18 cellular contexts compared by ENCODE assay signal in genomic region chr3:64008952-64009351, GRCh38. TPM values are rescaled to one million over a fixed set of nuclear protein-coding genes. Genes with fewer than 3 reads are reported as not detected.
DNase-seq lines count a peak whose midpoint lies in the region; ATAC-seq lines count a peak whose summit lies in the region.
"Had no signal": no experiment of that assay in that cellular context is flagged by ENCODE, and none has a peak within 500 bp of the region (broad histone marks: within the 10 kb centered on the region; RNA-seq: fewer than 3 reads in every experiment).

No MANE protein-coding gene starts in this region.

- no peak overlapping the region for H3K14ac ChIP-seq in mesenchymal stem cell (ENCODE audit: low read length in 2 of 2)

- H2AK5ac ChIP-seq in mesenchymal stem cell (ENCODE audit: low read length, severe bottlenecking) = no peak overlapping the region

- H3K9ac ChIP-seq in BLaER1 (0 out of 2 replicates have a peak overlapping the region, but pooled peaks have one; percentile 20), mesenchymal stem cell (ENCODE audit: low read length) (no peak overlapping the region)

- H3K36me3 Mint-ChIP-seq in T-helper 17 cell (ENCODE audit: low read depth) = peaks cover 15% of the 10 kb centered on the region

- H3K4me3 ChIP-seq in BLaER1 (no peak overlapping the region), mesenchymal stem cell (ENCODE audit: insufficient read depth in 1 of 2, low read depth in 1 of 2, low read length in 2 of 2) (no peak overlapping the region), MG63 (no peak overlapping the region)
- H3K4me3 ChIP-seq: skin epidermis had no signal

- peak overlapping the region; percentile 84 for H3K27ac Mint-ChIP-seq in T-helper 17 cell

- peaks cover 26% of the 10 kb centered on the region for H3K79me1 ChIP-seq in mesenchymal stem cell (replicated peaks; ENCODE audit: low read length, poor library complexity, severe bottlenecking)

- no peak overlapping the region for H3K4me3 Mint-ChIP-seq in T-helper 17 cell
- H3K4me3 Mint-ChIP-seq: endodermal cell, IgD-negative memory B cell had no signal

- H2BK5ac ChIP-seq in mesenchymal stem cell (ENCODE audit: low read depth, low read length, poor library complexity, severe bottlenecking) = no peak overlapping the region

- H3K27me3 ChIP-seq in BLaER1 = no peaks in the 10 kb centered on the region
- H3K27me3 ChIP-seq in mesenchymal stem cell (ENCODE audit: control insufficient read depth in 1 of 2, insufficient read depth in 1 of 2, low read length in 2 of 2) = no peaks in the 10 kb centered on the region
- no peaks in the 10 kb centered on the region for H3K27me3 ChIP-seq in MG63
- H3K27me3 ChIP-seq: foreskin keratinocyte had no signal

- no peak overlapping the region for H3K18ac ChIP-seq in mesenchymal stem cell (ENCODE audit: low read depth in 1 of 2, low read length in 2 of 2)

- H3K4ac ChIP-seq in mesenchymal stem cell (ENCODE audit: low read depth in 1 of 2, low read length in 2 of 2) = no peak overlapping the region

- H4K8ac ChIP-seq in mesenchymal stem cell (ENCODE audit: low read length) = no peak overlapping the region

- no peak for DNase-seq in T-helper 17 cell
- peak; percentile 87 for DNase-seq in dermis microvascular lymphatic vessel endothelial cell (ENCODE audit: low read depth in 2 of 2)
- DNase-seq in mesenchymal stem cell = no peak
- no peak for DNase-seq in midbrain (lab: John Stamatoyannopoulos, UW)
- no peak for DNase-seq in activated CD4-positive, CD25-positive, alpha-beta regulatory T cell (lab: John Stamatoyannopoulos, UW)
- DNase-seq in MG63 = no peak
- DNase-seq: activated CD4-positive, alpha-beta T cell treated with anti-CD3 and anti-CD28 coated beads, Interleukin-2, amount 50 U/mL, for 48 hours; endodermal cell; NCI-H2081 treated with DMSO at 0.1 percent for 48 hours; NCI-H510A treated with DMSO at 0.1 percent for 48 hours; posterior cingulate gyrus; stimulated activated CD4-positive, alpha-beta T cell treated with anti-CD3 and anti-CD28 coated beads, Interleukin-2, amount 100 ng/mL, for 48 hours had no signal

- H2BK12ac ChIP-seq in mesenchymal stem cell (ENCODE audit: low read length in 2 of 2) = no peak overlapping the region

- H4K91ac ChIP-seq in mesenchymal stem cell (ENCODE audit: low read length) = no peak overlapping the region

- H3K4me2 ChIP-seq in BLaER1 = peak overlapping the region; percentile 29
- H3K4me2 ChIP-seq in mesenchymal stem cell (ENCODE audit: low read length, poor library complexity, severe bottlenecking) = peak overlapping the region; percentile 17

- H3K4me1 Mint-ChIP-seq in T-helper 17 cell = peaks cover 23% of the 10 kb centered on the region
- H3K4me1 Mint-ChIP-seq: endodermal cell had no signal

- H3K4me1 ChIP-seq in BLaER1 (peaks cover 22% of the 10 kb centered on the region), mesenchymal stem cell (ENCODE audit: control insufficient read depth, insufficient read depth, low read depth, low read length) (peaks cover 4% of the 10 kb centered on the region)

- H3K27me3 Mint-ChIP-seq in T-helper 17 cell = no peaks in the 10 kb centered on the region
- H3K27me3 Mint-ChIP-seq: IgD-negative memory B cell had no signal

- no peak overlapping the region for H2BK15ac ChIP-seq in mesenchymal stem cell (ENCODE audit: low read depth, poor library complexity, severe bottlenecking)

- H3K27ac ChIP-seq in BLaER1 (no peak overlapping the region), mesenchymal stem cell (ENCODE audit: low read length, poor library complexity, severe bottlenecking) (peak overlapping the region; percentile 63)
- H3K27ac ChIP-seq: foreskin keratinocyte, VCaP had no signal

- ATAC-seq in T-helper 17 cell (no peak), HG02840 (IDR thresholded peaks at IDR 0.05; ENCODE audit: low FRiP score, unreplicated experiment) (no peak)

- H2BK120ac ChIP-seq in mesenchymal stem cell (ENCODE audit: low read depth, low read length) = no peak overlapping the region

- H2AFZ ChIP-seq in mesenchymal stem cell (ENCODE audit: low read depth, low read length) = no peak overlapping the region

- H3K9me3 ChIP-seq in BLaER1 (no peaks in the 10 kb centered on the region), T-helper 17 cell (ENCODE audit: control insufficient read depth, low read length, poor library complexity, severe bottlenecking) (no peaks in the 10 kb centered on the region), mesenchymal stem cell (ENCODE audit: control insufficient read depth, low read length) (no peaks in the 10 kb centered on the region), MG63 (no peaks in the 10 kb centered on the region)

- peaks cover 62% of the 10 kb centered on the region for H4K20me1 ChIP-seq in BLaER1

- H3K23ac ChIP-seq in mesenchymal stem cell (ENCODE audit: low read length in 2 of 2) = no peak overlapping the region

- WGBS in mesenchymal stem cell = no CpG with 5 or more reads among the region's 1 CpG

- H3K36me3 ChIP-seq in BLaER1 (peaks cover 98% of the 10 kb centered on the region), mesenchymal stem cell (ENCODE audit: control insufficient read depth in 1 of 2, insufficient read depth in 2 of 2, low read depth in 1 of 2, low read length in 2 of 2) (peaks cover 7 to 100% of the 10 kb centered on the region in 2 experiments), MG63 (peaks cover 69% of the 10 kb centered on the region)

RNA-seq across cellular contexts. Expression of gene PSMD6, which starts 14.3 kb away (rescaled TPM):
- total RNA-seq in T-helper 17 cell (10 to 100 TPM; 91.3 to 97.3 TPM), dermis microvascular lymphatic vessel endothelial cell (89.0 and 99.6 TPM in 2 replicates)
- 110 TPM for polyA plus RNA-seq in mesenchymal stem cell (2013, experiment 1 of 2)
- polyA plus RNA-seq in mesenchymal stem cell (2013, experiment 2 of 2) = 110 TPM
- total RNA-seq in MG63 (2014; rRNA removed; shearing (Covaris generic); ENCODE audit: low replicate concordance) = 66.0 and 93.7 TPM in 2 replicates

Comparison
In these comparisons a context has a peak if more than half of its experiments do, and no peak if none do; other contexts are left out.
1. DNase-seq: peak in dermis microvascular lymphatic vessel endothelial cell (2 of 2); none in T-helper 17 cell (0 of 3), mesenchymal stem cell (single experiment), midbrain (single experiment), activated CD4-positive, CD25-positive, alpha-beta regulatory T cell (0 of 4) and MG63 (single experiment).